In genomic region chr6:3427740-3428085, GRCh38 we compare ENCODE assay signal across 15 cellular contexts. TPM values are rescaled to one million over a fixed set of nuclear protein-coding genes. Genes with fewer than 3 reads are reported as not detected.
DNase-seq lines count a peak whose midpoint lies in the region; ATAC-seq, FAIRE-seq and TF ChIP-seq lines count a peak whose summit lies in the region.
"Had no signal": no experiment of that assay in that cellular context is flagged by ENCODE, and none has a peak within 500 bp of the region (broad histone marks: within the 10 kb centered on the region; RNA-seq: fewer than 3 reads in every experiment).

No MANE protein-coding gene starts in this region.

- no peak overlapping the region for H3K27ac Mint-ChIP-seq in naive thymus-derived CD8-positive, alpha-beta T cell
- no peak overlapping the region for H3K27ac Mint-ChIP-seq in activated CD8-positive, alpha-beta T cell treated with anti-CD3 and anti-CD28 coated beads for 36 hours

- H3K4me1 ChIP-seq in H1 (replicated peaks in 1 of 4; ENCODE audit: control insufficient read depth in 3 of 4, insufficient read depth in 4 of 4, low read length in 3 of 4): peaks cover 16 to 29% (median 24%) of the 10 kb centered on the region in 4 experiments
- no peaks in the 10 kb centered on the region for H3K4me1 ChIP-seq in thymus (ENCODE audit: control insufficient read depth, insufficient read depth, low read length)

- H2BK15ac ChIP-seq in H1 (ENCODE audit: low read length): no peak overlapping the region

- no peak for TF ChIP-seq RAD21 in H1 (IDR thresholded peaks at IDR 0.05 in 1 of 2, conservative IDR thresholded peaks at IDR 0.05 in 1 of 2; ENCODE audit: low read depth in 2 of 2, low read length in 2 of 2)

- H2AK5ac ChIP-seq in H1 (ENCODE audit: low read depth, low read length): no peak overlapping the region

- no peak overlapping the region for H4K91ac ChIP-seq in H1 (replicated peaks; ENCODE audit: insufficient read length, low read length)

- H2AFZ ChIP-seq in H1 (ENCODE audit: low read length): no peak overlapping the region

- H3K14ac ChIP-seq in H1 (ENCODE audit: insufficient read length): no peak overlapping the region

- DNase-seq in M059J (ENCODE audit: low read depth): peak; percentile 70
- no peak for DNase-seq in H1 (ENCODE audit: low read depth in 1 of 2, low spot score in 2 of 2)
- peak; percentile 29 for DNase-seq in left kidney (ENCODE audit: low read depth, low spot score)
- no peak for DNase-seq in MV-4-11 (lab: John Stamatoyannopoulos, UW)
- DNase-seq in naive thymus-derived CD8-positive, alpha-beta T cell: no peak
- no peak for DNase-seq in activated CD8-positive, alpha-beta T cell treated with anti-CD3 and anti-CD28 coated beads for 36 hours
- DNase-seq in UCSD-AML1 (lab: John Stamatoyannopoulos, UW; ENCODE audit: unreplicated experiment): no peak
- DNase-seq: activated T-cell treated with anti-CD3 and anti-CD28 coated beads, Interleukin-2, amount 50 U/mL, for 48 hours; effector memory CD4-positive, alpha-beta T cell; GOT3; hippocampal formation; stimulated activated CD4-positive, alpha-beta T cell treated with anti-CD3 and anti-CD28 coated beads, Interleukin-4, amount 100 ng/mL, for 4 hours; stimulated activated naive CD8-positive, alpha-beta T cell treated with anti-CD3 and anti-CD28 coated beads, Interleukin-15, Interleukin-2, amounts not matched to agents 100 U/mL and 50 U/mL, for 24 hours had no signal

- H3K27me3 ChIP-seq in H1 (replicated peaks in 1 of 4; ENCODE audit: control insufficient read depth in 3 of 4, extremely low read depth in 1 of 4, insufficient read depth in 3 of 4, low read length in 3 of 4): no peaks in the 10 kb centered on the region
- no peaks in the 10 kb centered on the region for H3K27me3 ChIP-seq in thymus (ENCODE audit: control insufficient read depth, insufficient read depth)
- H3K27me3 ChIP-seq: BLaER1 treated with 17β-estradiol and CSF1 and Interleukin-3, amounts not matched to agents 10 nM and 100 nM had no signal

- H3K79me2 ChIP-seq in H1 (ENCODE audit: control insufficient read depth in 1 of 2, insufficient read depth in 2 of 2, low read length in 2 of 2): peaks cover 0 to 60% of the 10 kb centered on the region in 2 experiments; a peak in 2 of 4 replicates

- H3K9ac ChIP-seq in H1 (replicated peaks in 1 of 4; ENCODE audit: extremely low read depth in 1 of 4, low read depth in 3 of 4, low read length in 3 of 4): no peak overlapping the region
- H3K9ac ChIP-seq: BLaER1 treated with 17β-estradiol and CSF1 and Interleukin-3, amounts not matched to agents 10 nM and 100 nM had no signal

- POLR2A ChIA-PET in H1 (lab: Charles Lee; ENCODE audit: partially characterized antibody): interaction anchor here (1.8 kb wide), 1 partner anchor 31 kb away, joined by 8 read pairs; no protein-coding TSS in a partner anchor
- POLR2A ChIA-PET in naive thymus-derived CD8-positive, alpha-beta T cell (lab: Charles Lee): no interaction called here
- POLR2A ChIA-PET in activated CD8-positive, alpha-beta T cell treated with anti-CD3 and anti-CD28 coated beads for 36 hours (lab: Charles Lee): no interaction called here

- no peak for FAIRE-seq in H1 (lab: Jason Lieb, UNC)

- no peak overlapping the region for H3K4ac ChIP-seq in H1 (replicated peaks; ENCODE audit: insufficient read length, low read depth, low read length)

- no peak overlapping the region for H4K8ac ChIP-seq in H1 (ENCODE audit: extremely low read depth, insufficient read depth, low read length)

- H3K27ac ChIP-seq in H1 (ENCODE audit: low read depth, low read length): no peak overlapping the region
- peak overlapping the region; percentile 47 for H3K27ac ChIP-seq in thymus (ENCODE audit: low read depth)
- H3K27ac ChIP-seq: BLaER1 treated with 17β-estradiol and CSF1 and Interleukin-3, amounts not matched to agents 10 nM and 100 nM had no signal

- no peak for TF ChIP-seq POLR2A in H1 (IDR thresholded peaks at IDR 0.05; ENCODE audit: control extremely low read depth in 1 of 2, low read depth in 2 of 2, low read length in 2 of 2)

- no peak overlapping the region for H3K4me3 ChIP-seq in H1 (ENCODE audit: extremely low read depth in 1 of 4, insufficient read depth in 2 of 4, low read depth in 3 of 4, low read length in 4 of 4)
- H3K4me3 ChIP-seq in thymus (ENCODE audit: low read length): no peak overlapping the region
- H3K4me3 ChIP-seq: BLaER1 treated with 17β-estradiol and CSF1 and Interleukin-3, amounts not matched to agents 10 nM and 100 nM had no signal

- peaks cover 0 to 11% (median 0%) of the 10 kb centered on the region in 5 donors for H3K27me3 Mint-ChIP-seq in naive thymus-derived CD8-positive, alpha-beta T cell
- H3K27me3 Mint-ChIP-seq in activated CD8-positive, alpha-beta T cell treated with anti-CD3 and anti-CD28 coated beads for 36 hours: peaks cover 5% of the 10 kb centered on the region

- no peak overlapping the region for H3K56ac ChIP-seq in H1 (replicated peaks; ENCODE audit: insufficient read length, low read depth, low read length)

- CTCF ChIA-PET in H1 (lab: Charles Lee; ENCODE audit: partially characterized antibody): interaction anchor here (0.9 to 3.3 kb wide), 7 partner anchors 12 to 421 kb away, joined by 3 to 23 read pairs (median 3); partner anchors contain the start of gene FAM50B
- CTCF ChIA-PET in activated CD8-positive, alpha-beta T cell treated with anti-CD3 and anti-CD28 coated beads for 36 hours (lab: Charles Lee): no interaction called here

- no peaks in the 10 kb centered on the region for H3K9me3 ChIP-seq in H1 (ENCODE audit: insufficient read depth in 2 of 2, low read depth in 1 of 2, low read length in 1 of 2)
- no peaks in the 10 kb centered on the region for H3K9me3 ChIP-seq in thymus (ENCODE audit: control insufficient read depth)
- H3K9me3 ChIP-seq: BLaER1 treated with 17β-estradiol and CSF1 and Interleukin-3, amounts not matched to agents 10 nM and 100 nM had no signal

- peaks cover 0 to 3% (median 0%) of the 10 kb centered on the region in 4 donors for H3K4me1 Mint-ChIP-seq in naive thymus-derived CD8-positive, alpha-beta T cell
- no peaks in the 10 kb centered on the region for H3K4me1 Mint-ChIP-seq in activated CD8-positive, alpha-beta T cell treated with anti-CD3 and anti-CD28 coated beads for 36 hours (ENCODE audit: low read depth)

- 94% methylated on average over 6 of the region's 10 CpGs; no CpG with 5 or more reads in 1 of the 2 experiments for WGBS in H1 (ENCODE audit: extremely low coverage in 1 of 2, insufficient coverage in 1 of 2, insufficient read length in 1 of 2, insufficient replicate concordance in 2 of 2, low coverage in 1 of 2, low lambda C conversion rate in 2 of 2, missing lambda C conversion rate in 1 of 2), 2 experiments
- WGBS in thymus: 54% methylated on average over 10 of the region's 10 CpGs

- H2BK12ac ChIP-seq in H1 (ENCODE audit: low read depth, low read length): no peak overlapping the region

- no peaks in the 10 kb centered on the region for H4K20me1 ChIP-seq in H1 (replicated peaks in 1 of 2; ENCODE audit: control insufficient read depth in 1 of 2, insufficient read depth in 2 of 2, low read length in 2 of 2)
- H4K20me1 ChIP-seq: BLaER1 treated with 17β-estradiol and CSF1 and Interleukin-3, amounts not matched to agents 10 nM and 100 nM had no signal

- H4K5ac ChIP-seq in H1 (ENCODE audit: insufficient read length, low read depth, low read length): no peak overlapping the region

- H3K4me3 Mint-ChIP-seq in naive thymus-derived CD8-positive, alpha-beta T cell: no peak overlapping the region
- no peak overlapping the region for H3K4me3 Mint-ChIP-seq in activated CD8-positive, alpha-beta T cell treated with anti-CD3 and anti-CD28 coated beads for 36 hours

- no peak for ATAC-seq in naive thymus-derived CD8-positive, alpha-beta T cell
- ATAC-seq in activated CD8-positive, alpha-beta T cell treated with anti-CD3 and anti-CD28 coated beads for 36 hours: no peak
- ATAC-seq: stimulated activated naive CD8-positive, alpha-beta T cell treated with anti-CD3 and anti-CD28 coated beads, Interleukin-15, Interleukin-2, amounts not matched to agents 100 U/mL and 50 U/mL, for 24 hours had no signal

- H3K23ac ChIP-seq in H1 (ENCODE audit: insufficient read length): no peak overlapping the region

- peaks cover 9% of the 10 kb centered on the region for H3K79me1 ChIP-seq in H1 (ENCODE audit: low read depth, low read length)

- no peak for TF ChIP-seq EP300 in H1 (IDR thresholded peaks at IDR 0.05; ENCODE audit: borderline replicate concordance in 1 of 2, low read depth in 2 of 2, low read length in 2 of 2)

- H2BK5ac ChIP-seq in H1 (ENCODE audit: low read depth, low read length): peak overlapping the region; percentile 36; the same call in 1 of the 2 replicates

- H3K9me3 Mint-ChIP-seq in naive thymus-derived CD8-positive, alpha-beta T cell: no peaks in the 10 kb centered on the region
- no peaks in the 10 kb centered on the region for H3K9me3 Mint-ChIP-seq in activated CD8-positive, alpha-beta T cell treated with anti-CD3 and anti-CD28 coated beads for 36 hours

- H3K36me3 Mint-ChIP-seq in naive thymus-derived CD8-positive, alpha-beta T cell: peaks cover 0 to 5% (median 0%) of the 10 kb centered on the region in 3 donors
- no peaks in the 10 kb centered on the region for H3K36me3 Mint-ChIP-seq in activated CD8-positive, alpha-beta T cell treated with anti-CD3 and anti-CD28 coated beads for 36 hours (ENCODE audit: low read depth)

- intact Hi-C loops in activated CD8-positive, alpha-beta T cell treated with anti-CD3 and anti-CD28 coated beads for 36 hours (cut with micrococcal nuclease): no loop called here

- no peak overlapping the region for H3K4me2 ChIP-seq in H1 (ENCODE audit: insufficient read depth in 1 of 2, low read depth in 2 of 2, low read length in 2 of 2)
- H3K4me2 ChIP-seq: BLaER1 treated with 17β-estradiol and CSF1 and Interleukin-3, amounts not matched to agents 10 nM and 100 nM had no signal

- H2BK120ac ChIP-seq in H1 (replicated peaks; ENCODE audit: low read depth, low read length): no peak overlapping the region

- H3K18ac ChIP-seq in H1 (ENCODE audit: extremely low read depth, low read length): no peak overlapping the region

- H3K23me2 ChIP-seq in H1 (ENCODE audit: low read depth, low read length): no peaks in the 10 kb centered on the region; the same call in 1 of the 2 replicates

- H3K36me3 ChIP-seq in H1 (ENCODE audit: control insufficient read depth in 2 of 4, insufficient read depth in 4 of 4, low read length in 3 of 4) (no peaks in the 10 kb centered on the region), thymus (ENCODE audit: control insufficient read depth, insufficient read depth) (no peaks in the 10 kb centered on the region)
- H3K36me3 ChIP-seq: BLaER1 treated with 17β-estradiol and CSF1 and Interleukin-3, amounts not matched to agents 10 nM and 100 nM had no signal

- TF ChIP-seq CTCF in H1 (IDR thresholded peaks at IDR 0.05; ENCODE audit: control extremely low read depth in 1 of 3, insufficient read depth in 1 of 3, low read depth in 1 of 3, low read length in 3 of 3): no peak
- TF ChIP-seq CTCF in activated CD8-positive, alpha-beta T cell treated with anti-CD3 and anti-CD28 coated beads for 36 hours (IDR thresholded peaks at IDR 0.05): no peak

- H2BK20ac ChIP-seq in H1 (ENCODE audit: low read length): no peak overlapping the region; the same call in 1 of the 2 replicates

RNA-seq across cellular contexts. Expression of gene SLC22A23, which starts 29.1 kb away (rescaled TPM):
- total RNA-seq in M059J (2014; rRNA removed; shearing (Covaris generic)): 0.54 and 0.64 TPM in 2 replicates
- total RNA-seq in H1 (2021; fragmentation: NEBNext Ultra II Directional; extraction: Animal tissue kit (Norgen Biotek cat#: 25700)): 37.1 and 38.4 TPM in 2 replicates
- 9.9 and 15.8 TPM in 2 replicates for polyA plus RNA-seq in H1 (2011; rRNA removed)
- polyA plus RNA-seq in H1 (2011; cell fraction: cytosol; rRNA removed): 10.2 TPM
- polyA plus RNA-seq in H1 (2011; cell fraction: nucleus; rRNA removed): 28.3 TPM
- polyA plus RNA-seq in H1 (2012, experiment 1 of 2): 15.4 to 22.2 TPM (median 19.8 TPM) in 4 replicates
- 11.3 TPM for polyA plus RNA-seq in H1 (2012, experiment 2 of 2)
- 26.5 TPM for polyA plus RNA-seq in H1 (2013, experiment 1 of 2)
- 28.3 TPM for polyA plus RNA-seq in H1 (2013, experiment 2 of 2)
- polyA minus RNA-seq in H1 (2011; rRNA and poly(A)+ RNA removed): 19.6 and 26.4 TPM in 2 replicates
- polyA minus RNA-seq in H1 (2011; cell fraction: cytosol; rRNA and poly(A)+ RNA removed): 18.3 TPM
- polyA minus RNA-seq in H1 (2011; cell fraction: nucleus; rRNA and poly(A)+ RNA removed): 33.0 TPM
- 16.4 TPM for polyA plus RNA-seq in thymus
- 1 to 10 TPM; 5.0 to 5.6 TPM for total RNA-seq in naive thymus-derived CD8-positive, alpha-beta T cell
- polyA plus RNA-seq in naive thymus-derived CD8-positive, alpha-beta T cell: 1 to 10 TPM in 1 of 3 donors, under 1 TPM in 2; 0.36 to 2.8 (median 0.50) TPM
- under 1 TPM; 0.16 to 0.34 TPM for total RNA-seq in activated CD8-positive, alpha-beta T cell treated with anti-CD3 and anti-CD28 coated beads for 36 hours

Comparison
In these comparisons a context has a peak if more than half of its experiments do, and no peak if none do; other contexts are left out.
1. DNase-seq: peak in M059J (single experiment) and left kidney (single experiment); none in H1 (0 of 2), MV-4-11 (single experiment), naive thymus-derived CD8-positive, alpha-beta T cell (0 of 10), activated CD8-positive, alpha-beta T cell treated with anti-CD3 and anti-CD28 coated beads for 36 hours (single experiment) and UCSD-AML1 (single experiment).